8 cellular contexts compared by ENCODE assay signal in genomic region chrX:106802388-106803275, GRCh38. TPM values are rescaled to one million over a fixed set of nuclear protein-coding genes. Genes with fewer than 3 reads are reported as not detected.
DNase-seq lines count a peak whose midpoint lies in the region; ATAC-seq and TF ChIP-seq lines count a peak whose summit lies in the region.

TBC1D8B (plus strand) TSS chrX:106802673; CDS start chrX:106802854, 181 bp downstream.

- no peaks in the 10 kb centered on the region for H3K9me3 ChIP-seq in BLaER1
- H3K9me3 ChIP-seq in upper lobe of left lung, result no peaks in the 10 kb centered on the region

- no peak within 1 kb of the TSS for H3K27ac Mint-ChIP-seq in activated T-cell treated with anti-CD3 and anti-CD28 coated beads, Interleukin-2, amount 50 U/mL, for 72 hours
- H3K27ac Mint-ChIP-seq in naive B cell, result peak within 1 kb of the TSS in 3 of 6 donors; percentile 39 to 93 (median 73)

- H3K4me1 Mint-ChIP-seq in activated T-cell treated with anti-CD3 and anti-CD28 coated beads, Interleukin-2, amount 50 U/mL, for 72 hours (ENCODE audit: low read depth), result peaks cover 6% of the 10 kb centered on the region
- peaks cover 15 to 28% (median 15%) of the 10 kb centered on the region in 3 donors for H3K4me1 Mint-ChIP-seq in naive B cell

- peaks cover 61% of the 10 kb centered on the region for H3K27me3 Mint-ChIP-seq in activated T-cell treated with anti-CD3 and anti-CD28 coated beads, Interleukin-2, amount 50 U/mL, for 72 hours (ENCODE audit: low read depth)
- peaks cover 3 to 39% (median 11%) of the 10 kb centered on the region in 3 donors for H3K27me3 Mint-ChIP-seq in naive B cell

- peak within 1 kb of the TSS; percentile 59; the same call in 1 of the 2 replicates for H3K9ac ChIP-seq in BLaER1

- WGBS in upper lobe of left lung, 2 donors, result 1 to 30% methylated on average over 26 to 36 of the region's 36 CpGs

- peak within 1 kb of the TSS; percentile 81 to 87 for H3K4me3 Mint-ChIP-seq in activated T-cell treated with anti-CD3 and anti-CD28 coated beads, Interleukin-2, amount 50 U/mL, for 72 hours
- H3K4me3 Mint-ChIP-seq in naive B cell, result peak within 1 kb of the TSS; percentile 84 to 96 (median 94)

- TF ChIP-seq POLR2A in upper lobe of left lung (IDR thresholded peaks at IDR 0.05), result peak in 1 of 4 donors; percentile 70

- H4K20me1 ChIP-seq in BLaER1, result no peaks in the 10 kb centered on the region

- TF ChIP-seq CTCF in upper lobe of left lung (IDR thresholded peaks at IDR 0.05), result no peak

- DNase-seq in NCI-H460 (ENCODE audit: extremely low read depth, low read depth) (peak; percentile 92), fibroblast of the conjunctiva (ENCODE audit: low read depth) (peak; percentile 82), naive B cell (peak; percentile 26), upper lobe of left lung (peak; percentile 22 to 79)
- DNase-seq in activated T-cell treated with anti-CD3 and anti-CD28 coated beads, Interleukin-2, amount 50 U/mL, for 72 hours, result peak; percentile 6 to 8

- no peaks in the 10 kb centered on the region for H3K36me3 Mint-ChIP-seq in activated T-cell treated with anti-CD3 and anti-CD28 coated beads, Interleukin-2, amount 50 U/mL, for 72 hours (ENCODE audit: insufficient read depth in 2 of 2)
- peaks cover 0 to 9% of the 10 kb centered on the region in 2 donors for H3K36me3 Mint-ChIP-seq in naive B cell

- H3K4me1 ChIP-seq in BLaER1 (peaks cover 16% of the 10 kb centered on the region), upper lobe of left lung (no peaks in the 10 kb centered on the region)

- no peak for TF ChIP-seq EP300 in upper lobe of left lung (IDR thresholded peaks at IDR 0.05)

- H3K27me3 ChIP-seq in BLaER1, result peaks cover 93% of the 10 kb centered on the region
- H3K27me3 ChIP-seq in upper lobe of left lung, result no peaks in the 10 kb centered on the region

- H3K27ac ChIP-seq in BLaER1 (0 out of 2 replicates have a peak within 1 kb of the TSS, but pooled peaks have one; percentile 21), upper lobe of left lung (peak within 1 kb of the TSS; percentile 22 to 82 (median 60))

- no peaks in the 10 kb centered on the region for H3K9me3 Mint-ChIP-seq in activated T-cell treated with anti-CD3 and anti-CD28 coated beads, Interleukin-2, amount 50 U/mL, for 72 hours
- H3K9me3 Mint-ChIP-seq in naive B cell, result peaks cover 0 to 4% (median 0%) of the 10 kb centered on the region in 7 donors

- peak within 1 kb of the TSS; percentile 67 for H3K4me2 ChIP-seq in BLaER1

- H3K4me3 ChIP-seq in BLaER1 (peak within 1 kb of the TSS; percentile 71), upper lobe of left lung (peak within 1 kb of the TSS; percentile 36 to 65 (median 56))

- peak; percentile 89 for ATAC-seq in GM19023 (IDR thresholded peaks at IDR 0.05; ENCODE audit: unreplicated experiment)
- peak; percentile 95 for ATAC-seq in HG03139 (IDR thresholded peaks at IDR 0.05; ENCODE audit: unreplicated experiment)
- ATAC-seq in activated T-cell treated with anti-CD3 and anti-CD28 coated beads, Interleukin-2, amount 50 U/mL, for 72 hours (replicated peaks in 1 of 2), result peak; percentile 74 to 77
- ATAC-seq in naive B cell (ENCODE audit: low read depth in 2 of 2), result peak; percentile 71 to 89
- peak; percentile 96 to 99 for ATAC-seq in upper lobe of left lung (ENCODE audit: low FRiP score in 2 of 2)

- H3K36me3 ChIP-seq in BLaER1 (no peaks in the 10 kb centered on the region), upper lobe of left lung (no peaks in the 10 kb centered on the region)

RNA-seq across cellular contexts. Expression of gene TBC1D8B, which starts in this region (rescaled TPM):
- 3.0 and 3.6 TPM in 2 replicates for total RNA-seq in NCI-H460 (2014; rRNA removed; shearing (Covaris generic))
- polyA plus RNA-seq in NCI-H460 (2014; cell fraction: nucleus; rRNA removed), result 0.14 and 1.3 TPM in 2 replicates
- under 1 TPM; 0.50 to 0.79 TPM for total RNA-seq in activated T-cell treated with anti-CD3 and anti-CD28 coated beads, Interleukin-2, amount 50 U/mL, for 72 hours
- under 1 TPM in 5 of 6 donors, not detected in 1; 0.13 to 0.63 (median 0.30) TPM for polyA plus RNA-seq in naive B cell (ENCODE audit: low read depth in 6 of 6)
- total RNA-seq in upper lobe of left lung, result 10 to 100 TPM in 1 of 6 donors, 1 to 10 TPM in 5; 4.4 to 13.3 (median 6.0) TPM

Comparison
In these comparisons a context has a peak if more than half of its experiments do, and no peak if none do; other contexts are left out.
1. Peak in every context shown above with its lines: DNase-seq, ATAC-seq, H3K4me3 ChIP-seq and H3K27ac ChIP-seq.
2. Peak in DNase-seq and ATAC-seq in activated T-cell treated with anti-CD3 and anti-CD28 coated beads, Interleukin-2, amount 50 U/mL, for 72 hours; RNA of the gene not detected or under 1 TPM.
3. Peak in DNase-seq and ATAC-seq in naive B cell; RNA of the gene not detected or under 1 TPM.
4. DNase-seq: peak in every context shown above with its lines; median percentile 92 in NCI-H460; 82 in fibroblast of the conjunctiva; 50 in upper lobe of left lung; 26 in naive B cell; 7 in activated T-cell treated with anti-CD3 and anti-CD28 coated beads, Interleukin-2, amount 50 U/mL, for 72 hours.